8 cellular contexts compared by ENCODE assay signal in the genomic region with DNA sequence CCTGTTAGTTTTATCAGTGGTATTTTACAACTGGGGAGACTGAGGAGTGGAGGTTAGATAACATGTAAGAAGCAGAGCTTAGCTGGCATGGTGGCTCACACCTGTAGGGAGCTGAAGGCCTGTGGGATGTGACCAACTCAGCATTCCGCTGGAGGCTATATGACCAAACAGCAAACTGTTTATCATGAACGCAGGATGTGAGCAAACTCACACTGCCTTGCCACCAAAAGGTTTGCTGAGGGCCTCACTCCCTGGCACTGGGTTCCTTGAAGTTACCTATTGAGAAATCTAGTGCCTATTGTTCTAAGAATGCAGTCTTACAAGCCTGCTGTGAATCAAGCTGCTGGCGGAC. TPM values are rescaled to one million over a fixed set of nuclear protein-coding genes. Genes with fewer than 3 reads are reported as not detected.
DNase-seq lines count a peak whose midpoint lies in the region; ATAC-seq, FAIRE-seq and TF ChIP-seq lines count a peak whose summit lies in the region.
"Had no signal": no experiment of that assay in that cellular context is flagged by ENCODE, and none has a peak within 500 bp of the region (broad histone marks: within the 10 kb centered on the region; RNA-seq: fewer than 3 reads in every experiment).

No MANE protein-coding gene starts in this region.

- no peak overlapping the region for H3K4me3 ChIP-seq in bronchial epithelial cell (ENCODE audit: low read depth, low read length)
- H3K4me3 ChIP-seq: SJSA1 had no signal

- TF ChIP-seq CTCF in bronchial epithelial cell (IDR thresholded peaks at IDR 0.05; ENCODE audit: insufficient read depth, low read length, severe bottlenecking): no peak

- H3K36me3 ChIP-seq in bronchial epithelial cell (ENCODE audit: control insufficient read depth, insufficient read depth, low read length): peaks cover 3% of the 10 kb centered on the region

- H3K27me3 ChIP-seq in bronchial epithelial cell (ENCODE audit: control insufficient read depth, insufficient read depth, low read length): no peaks in the 10 kb centered on the region
- H3K27me3 ChIP-seq: SJSA1 had no signal

- FAIRE-seq in bronchial epithelial cell (lab: Jason Lieb, UNC): peak; percentile 18
- peak; percentile 27 for FAIRE-seq in urothelium cell line (lab: Jason Lieb, UNC)

- DNase-seq in NCI-H226 (peak; percentile 76), bronchial epithelial cell (ENCODE audit: low read depth) (peak; percentile 78), urothelium cell line (ENCODE audit: low spot score) (no peak), left colon (no peak)
- DNase-seq in activated CD4-positive, alpha-beta T cell treated with anti-CD3 and anti-CD28 coated beads for 4 hours: no peak

- ATAC-seq in GM19397 (IDR thresholded peaks at IDR 0.05; ENCODE audit: unreplicated experiment) (peak; percentile 25), HG03460 (IDR thresholded peaks at IDR 0.05; ENCODE audit: unreplicated experiment) (no peak), left colon (no peak)

- intact Hi-C loops in left colon (cut with DNase I, micrococcal nuclease): no loop called here

RNA-seq across cellular contexts. Expression of a gene that starts 23.4 kb away (rescaled TPM):
- total RNA-seq in bronchial epithelial cell (35.3 and 40.5 TPM in 2 replicates), left colon (10 to 100 TPM; 33.6 to 40.8 TPM)

RNA-seq across cellular contexts. Expression of a gene that starts 23.5 kb away (rescaled TPM):
- total RNA-seq in bronchial epithelial cell: 12.2 and 17.1 TPM in 2 replicates
- 10 to 100 TPM; 13.6 to 16.9 TPM for total RNA-seq in left colon

RNA-seq across cellular contexts. Expression of a gene that starts 42.5 kb away (rescaled TPM):
- total RNA-seq in bronchial epithelial cell: 0.26 and 0.64 TPM in 2 replicates
- 1 to 10 TPM; 1.5 to 2.0 TPM for total RNA-seq in left colon

Comparison
In these comparisons a context has a peak if more than half of its experiments do, and no peak if none do; other contexts are left out.
1. DNase-seq: peak in NCI-H226 (single experiment) and bronchial epithelial cell (single experiment); none in urothelium cell line (single experiment), activated CD4-positive, alpha-beta T cell treated with anti-CD3 and anti-CD28 coated beads for 4 hours (0 of 2) and left colon (0 of 2).